In genomic region chr6:2834262-2834661, GRCh38 we compare ENCODE assay signal across 27 cellular contexts.
"Had no signal": no experiment of that assay in that cellular context is flagged by ENCODE, and none has a peak within 500 bp of the region (broad histone marks: within the 10 kb centered on the region; RNA-seq: fewer than 3 reads in every experiment).

No MANE protein-coding gene starts in this region.

- H3K4me1 ChIP-seq: ascending aorta had no signal

- H3K27ac ChIP-seq: ascending aorta, body of pancreas, SK-N-MC had no signal

- H3K9me3 ChIP-seq: ascending aorta, body of pancreas had no signal

- H3K9me3 Mint-ChIP-seq: activated naive CD4-positive, alpha-beta T cell treated with anti-CD3 and anti-CD28 coated beads for 36 hours; activated T-helper 17 cell treated with anti-CD3 and anti-CD28 coated beads, Interleukin-2, amount 50 U/mL, for 72 hours; T-cell; T-helper 2 cell treated with Interferon-gamma antibody and Interleukin-4, amounts not matched to agents 5 μg/mL and 100 μg/mL, for 36 hours had no signal

- H3K4me3 Mint-ChIP-seq: activated CD8-positive, alpha-beta T cell treated with anti-CD3 and anti-CD28 coated beads, Interleukin-2, amount 10 ng/mL, durations not matched to agents 7 days and 5 days; activated naive CD4-positive, alpha-beta T cell treated with anti-CD3 and anti-CD28 coated beads for 36 hours; activated T-helper 17 cell treated with anti-CD3 and anti-CD28 coated beads, Interleukin-2, amount 50 U/mL, for 72 hours; T-cell; T-helper 2 cell treated with Interferon-gamma antibody and Interleukin-4, amounts not matched to agents 5 μg/mL and 100 μg/mL, for 36 hours had no signal

- H3K27me3 Mint-ChIP-seq: activated T-helper 17 cell treated with anti-CD3 and anti-CD28 coated beads, Interleukin-2, amount 50 U/mL, for 72 hours; T-cell had no signal

- H3K4me3 ChIP-seq: ascending aorta, body of pancreas, SK-N-MC had no signal

- ATAC-seq: activated CD8-positive, alpha-beta T cell treated with anti-CD3 and anti-CD28 coated beads, Interleukin-2, amount 10 ng/mL, durations not matched to agents 7 days and 5 days; activated T-helper 17 cell treated with anti-CD3 and anti-CD28 coated beads, Interleukin-2, amount 50 U/mL, for 72 hours; body of pancreas; Panc1; Right ventricle myocardium inferior; T-cell had no signal

- DNase-seq: activated CD4-positive, alpha-beta T cell treated with anti-CD3 and anti-CD28 coated beads for 48 hours; activated CD4-positive, alpha-beta T cell treated with anti-CD3 and anti-CD28 coated beads, Interleukin-2, amount 50 U/mL, for 4 hours; activated CD4-positive, CD25-positive, alpha-beta regulatory T cell treated with anti-CD3 and anti-CD28 coated beads, Interleukin-2, amount 50 U/mL, for 72 hours; activated CD8-positive, alpha-beta T cell treated with anti-CD3 and anti-CD28 coated beads, Interleukin-2, amount 10 ng/mL, durations not matched to agents 7 days and 5 days; activated gamma-delta T cell; activated naive CD4-positive, alpha-beta T cell treated with anti-CD3 and anti-CD28 coated beads for 36 hours; activated T-cell treated with anti-CD3 and anti-CD28 coated beads, Interleukin-2, amount 50 U/mL, for 48 hours; amniotic stem cell; body of pancreas; central memory CD4-positive, alpha-beta T cell; MM.1S; NCI-H1105; NCI-H1436; NCI-H1694 treated with DMSO at 0.1 percent for 48 hours; NCI-H2029 treated with DMSO at 0.1 percent for 48 hours; NCI-H510A treated with DMSO at 0.1 percent for 48 hours; NCI-H69; NK-92 treated with Interleukin-12 subunit alpha and Interleukin-12 subunit beta, amount 100 ng/mL, for 24 hours; OCI-M1; RPMI8226; T-cell had no signal

- H3K27me3 ChIP-seq: ascending aorta, body of pancreas had no signal

- H3K27ac Mint-ChIP-seq: activated CD8-positive, alpha-beta T cell treated with anti-CD3 and anti-CD28 coated beads, Interleukin-2, amount 10 ng/mL, durations not matched to agents 7 days and 5 days; activated naive CD4-positive, alpha-beta T cell treated with anti-CD3 and anti-CD28 coated beads for 36 hours; activated T-helper 17 cell treated with anti-CD3 and anti-CD28 coated beads, Interleukin-2, amount 50 U/mL, for 72 hours; T-helper 2 cell treated with Interferon-gamma antibody and Interleukin-4, amounts not matched to agents 5 μg/mL and 100 μg/mL, for 36 hours had no signal
